In genomic region chr7:110522751-110523200, GRCh38 we compare ENCODE assay signal across 10 cellular contexts.
A peak's percentile ranks its signal among the peaks of the same experiment; 100 is the strongest.
DNase-seq lines count a peak whose midpoint lies in the region; ATAC-seq and TF ChIP-seq lines count a peak whose summit lies in the region.
"Had no signal": no experiment of that assay in that cellular context is flagged by ENCODE, and none has a peak within 500 bp of the region (broad histone marks: within the 10 kb centered on the region; RNA-seq: fewer than 3 reads in every experiment).

No MANE protein-coding gene starts in this region.

- no peaks in the 10 kb centered on the region for H3K27me3 ChIP-seq in right atrium auricular region
- H3K27me3 ChIP-seq in fibroblast of lung (ENCODE audit: control insufficient read depth, insufficient read depth, low read length) = no peaks in the 10 kb centered on the region
- H3K27me3 ChIP-seq in dorsolateral prefrontal cortex = no peaks in the 10 kb centered on the region
- H3K27me3 ChIP-seq: heart left ventricle had no signal

- peaks cover 4% of the 10 kb centered on the region for H3K9me3 Mint-ChIP-seq in activated T-helper 1 cell treated with anti-CD3 and anti-CD28 coated beads, Interleukin-12 subunit alpha, Interleukin-12 subunit beta, Interleukin-2, Interleukin-4 antibody, amounts not matched to agents 30 ng/mL and 10 ng/mL and 1 ng/mL, durations not matched to agents 14 hours and 24 hours and 36 hours
- H3K9me3 Mint-ChIP-seq in stimulated activated effector memory CD8-positive, alpha-beta T cell treated with anti-CD3 and anti-CD28 coated beads, Interleukin-12 subunit alpha, Interleukin-12 subunit beta, amount 100 ng/mL, for 72 hours = peaks cover 3% of the 10 kb centered on the region
- H3K9me3 Mint-ChIP-seq: activated T-cell treated with anti-CD3 and anti-CD28 coated beads, Interleukin-2, amount 50 U/mL, for 4 hours had no signal

- H3K9me3 ChIP-seq in right atrium auricular region (no peaks in the 10 kb centered on the region), fibroblast of lung (ENCODE audit: control insufficient read depth, insufficient read depth, low read depth, low read length) (no peaks in the 10 kb centered on the region)
- H3K9me3 ChIP-seq: heart left ventricle had no signal

- H4K20me1 ChIP-seq in fibroblast of lung (ENCODE audit: control insufficient read depth, extremely low read depth, insufficient read depth, low read length) = no peaks in the 10 kb centered on the region

- H3K27ac Mint-ChIP-seq in activated T-helper 1 cell treated with anti-CD3 and anti-CD28 coated beads, Interleukin-12 subunit alpha, Interleukin-12 subunit beta, Interleukin-2, Interleukin-4 antibody, amounts not matched to agents 30 ng/mL and 10 ng/mL and 1 ng/mL, durations not matched to agents 14 hours and 24 hours and 36 hours = no peak overlapping the region
- no peak overlapping the region for H3K27ac Mint-ChIP-seq in stimulated activated effector memory CD8-positive, alpha-beta T cell treated with anti-CD3 and anti-CD28 coated beads, Interleukin-12 subunit alpha, Interleukin-12 subunit beta, amount 100 ng/mL, for 72 hours

- H3K4me2 ChIP-seq in fibroblast of lung (ENCODE audit: extremely low read depth, insufficient read depth, low read length) = no peak overlapping the region

- H3K4me1 Mint-ChIP-seq in activated T-helper 1 cell treated with anti-CD3 and anti-CD28 coated beads, Interleukin-12 subunit alpha, Interleukin-12 subunit beta, Interleukin-2, Interleukin-4 antibody, amounts not matched to agents 30 ng/mL and 10 ng/mL and 1 ng/mL, durations not matched to agents 14 hours and 24 hours and 36 hours (ENCODE audit: low read depth) = no peaks in the 10 kb centered on the region
- no peaks in the 10 kb centered on the region for H3K4me1 Mint-ChIP-seq in stimulated activated effector memory CD8-positive, alpha-beta T cell treated with anti-CD3 and anti-CD28 coated beads, Interleukin-12 subunit alpha, Interleukin-12 subunit beta, amount 100 ng/mL, for 72 hours

- no peak for DNase-seq in Right ventricle myocardium inferior (ENCODE audit: missing footprints)
- no peak for DNase-seq in right atrium auricular region (ENCODE audit: low spot score)
- peak; percentile 28 for DNase-seq in NCI-H526 treated with DMSO at 0.1 percent for 48 hours (lab: John Stamatoyannopoulos, UW)
- DNase-seq in fibroblast of lung (ENCODE audit: low read depth in 2 of 2) = peak; percentile 11 to 43
- no peak for DNase-seq in NCI-H2107 (lab: John Stamatoyannopoulos, UW)
- DNase-seq in activated T-helper 1 cell treated with anti-CD3 and anti-CD28 coated beads, Interleukin-12 subunit alpha, Interleukin-12 subunit beta, Interleukin-2, Interleukin-4 antibody, amounts not matched to agents 30 ng/mL and 10 ng/mL and 1 ng/mL, durations not matched to agents 14 hours and 24 hours and 36 hours (ENCODE audit: low spot score) = no peak
- no peak for DNase-seq in dorsolateral prefrontal cortex
- DNase-seq in stimulated activated effector memory CD8-positive, alpha-beta T cell treated with anti-CD3 and anti-CD28 coated beads, Interleukin-12 subunit alpha, Interleukin-12 subunit beta, amount 100 ng/mL, for 72 hours (ENCODE audit: low spot score in 2 of 2) = no peak
- DNase-seq: activated T-cell treated with anti-CD3 and anti-CD28 coated beads, Interleukin-2, amount 50 U/mL, for 4 hours; heart left ventricle had no signal

- H3K27ac ChIP-seq in right atrium auricular region = peak overlapping the region in 1 of 2 donors; percentile 1
- no peak overlapping the region for H3K27ac ChIP-seq in fibroblast of lung (ENCODE audit: insufficient read depth, low read length)
- H3K27ac ChIP-seq in dorsolateral prefrontal cortex = no peak overlapping the region
- H3K27ac ChIP-seq: heart left ventricle had no signal

- ATAC-seq in Right ventricle myocardium inferior = peak; percentile 71
- ATAC-seq in stimulated activated effector memory CD8-positive, alpha-beta T cell treated with anti-CD3 and anti-CD28 coated beads, Interleukin-12 subunit alpha, Interleukin-12 subunit beta, amount 100 ng/mL, for 72 hours = no peak
- ATAC-seq: activated T-cell treated with anti-CD3 and anti-CD28 coated beads, Interleukin-2, amount 50 U/mL, for 4 hours had no signal

- H3K4me3 ChIP-seq in right atrium auricular region = no peak overlapping the region
- no peak overlapping the region for H3K4me3 ChIP-seq in fibroblast of lung (replicated peaks in 1 of 4; ENCODE audit: control extremely low read depth in 1 of 4, insufficient read depth in 1 of 4, low read depth in 3 of 4, low read length in 4 of 4)
- no peak overlapping the region for H3K4me3 ChIP-seq in dorsolateral prefrontal cortex
- H3K4me3 ChIP-seq: heart left ventricle had no signal

- no peak overlapping the region for H3K9ac ChIP-seq in fibroblast of lung (ENCODE audit: insufficient read depth, low read length)

- H3K36me3 Mint-ChIP-seq in activated T-helper 1 cell treated with anti-CD3 and anti-CD28 coated beads, Interleukin-12 subunit alpha, Interleukin-12 subunit beta, Interleukin-2, Interleukin-4 antibody, amounts not matched to agents 30 ng/mL and 10 ng/mL and 1 ng/mL, durations not matched to agents 14 hours and 24 hours and 36 hours (ENCODE audit: low read depth) = no peaks in the 10 kb centered on the region
- no peaks in the 10 kb centered on the region for H3K36me3 Mint-ChIP-seq in stimulated activated effector memory CD8-positive, alpha-beta T cell treated with anti-CD3 and anti-CD28 coated beads, Interleukin-12 subunit alpha, Interleukin-12 subunit beta, amount 100 ng/mL, for 72 hours

- H3K4me3 Mint-ChIP-seq in activated T-helper 1 cell treated with anti-CD3 and anti-CD28 coated beads, Interleukin-12 subunit alpha, Interleukin-12 subunit beta, Interleukin-2, Interleukin-4 antibody, amounts not matched to agents 30 ng/mL and 10 ng/mL and 1 ng/mL, durations not matched to agents 14 hours and 24 hours and 36 hours = no peak overlapping the region
- H3K4me3 Mint-ChIP-seq in stimulated activated effector memory CD8-positive, alpha-beta T cell treated with anti-CD3 and anti-CD28 coated beads, Interleukin-12 subunit alpha, Interleukin-12 subunit beta, amount 100 ng/mL, for 72 hours = no peak overlapping the region
- H3K4me3 Mint-ChIP-seq: activated T-cell treated with anti-CD3 and anti-CD28 coated beads, Interleukin-2, amount 50 U/mL, for 4 hours had no signal

- intact Hi-C loops in Right ventricle myocardium inferior (cut with DNase I) = no loop called here
- intact Hi-C loops in activated T-helper 1 cell treated with anti-CD3 and anti-CD28 coated beads, Interleukin-12 subunit alpha, Interleukin-12 subunit beta, Interleukin-2, Interleukin-4 antibody, amounts not matched to agents 30 ng/mL and 10 ng/mL and 1 ng/mL, durations not matched to agents 14 hours and 24 hours and 36 hours (cut with micrococcal nuclease) = loop anchor here (10.0 kb wide), 1 partner anchor 572 kb away; the partner anchor contains the start of gene LRRN3
- intact Hi-C loops in dorsolateral prefrontal cortex (cut with DNase I) = no loop called here

- H3K4me1 ChIP-seq in right atrium auricular region (peaks cover 0 to 7% of the 10 kb centered on the region in 2 donors), fibroblast of lung (ENCODE audit: control insufficient read depth, extremely low read depth, insufficient read depth, low read length) (no peaks in the 10 kb centered on the region)

- H3K79me2 ChIP-seq in fibroblast of lung (ENCODE audit: control insufficient read depth, insufficient read depth, low read length) = no peaks in the 10 kb centered on the region

- no peaks in the 10 kb centered on the region for H3K27me3 Mint-ChIP-seq in activated T-helper 1 cell treated with anti-CD3 and anti-CD28 coated beads, Interleukin-12 subunit alpha, Interleukin-12 subunit beta, Interleukin-2, Interleukin-4 antibody, amounts not matched to agents 30 ng/mL and 10 ng/mL and 1 ng/mL, durations not matched to agents 14 hours and 24 hours and 36 hours (ENCODE audit: insufficient read depth)

- H3K36me3 ChIP-seq in right atrium auricular region = no peaks in the 10 kb centered on the region
- H3K36me3 ChIP-seq in fibroblast of lung (ENCODE audit: control insufficient read depth, insufficient read depth, low read length) = no peaks in the 10 kb centered on the region
- H3K36me3 ChIP-seq: heart left ventricle had no signal

- no peak for TF ChIP-seq CTCF in right atrium auricular region (IDR thresholded peaks at IDR 0.05)
- TF ChIP-seq CTCF in fibroblast of lung (conservative IDR thresholded peaks at IDR 0.05 in 1 of 2, IDR thresholded peaks at IDR 0.05 in 1 of 2; ENCODE audit: low read depth in 1 of 2, low read length in 2 of 2) = no peak
- no peak for TF ChIP-seq CTCF in dorsolateral prefrontal cortex (IDR thresholded peaks at IDR 0.05 in 54 of 56, conservative IDR thresholded peaks at IDR 0.05 in 2 of 56; ENCODE audit: low read depth in 1 of 56, partially characterized antibody in 56 of 56)

- H2AFZ ChIP-seq in fibroblast of lung (ENCODE audit: low read length) = no peak overlapping the region

Comparison
In these comparisons a context has a peak if more than half of its experiments do, and no peak if none do; other contexts are left out.
1. DNase-seq: peak in NCI-H526 treated with DMSO at 0.1 percent for 48 hours (single experiment) and fibroblast of lung (2 of 2); none in Right ventricle myocardium inferior (single experiment), right atrium auricular region (single experiment), NCI-H2107 (single experiment), activated T-helper 1 cell treated with anti-CD3 and anti-CD28 coated beads, Interleukin-12 subunit alpha, Interleukin-12 subunit beta, Interleukin-2, Interleukin-4 antibody, amounts not matched to agents 30 ng/mL and 10 ng/mL and 1 ng/mL, durations not matched to agents 14 hours and 24 hours and 36 hours (single experiment), dorsolateral prefrontal cortex (0 of 10) and stimulated activated effector memory CD8-positive, alpha-beta T cell treated with anti-CD3 and anti-CD28 coated beads, Interleukin-12 subunit alpha, Interleukin-12 subunit beta, amount 100 ng/mL, for 72 hours (0 of 2).